21 cellular contexts compared by ENCODE assay signal in the genomic region with DNA sequence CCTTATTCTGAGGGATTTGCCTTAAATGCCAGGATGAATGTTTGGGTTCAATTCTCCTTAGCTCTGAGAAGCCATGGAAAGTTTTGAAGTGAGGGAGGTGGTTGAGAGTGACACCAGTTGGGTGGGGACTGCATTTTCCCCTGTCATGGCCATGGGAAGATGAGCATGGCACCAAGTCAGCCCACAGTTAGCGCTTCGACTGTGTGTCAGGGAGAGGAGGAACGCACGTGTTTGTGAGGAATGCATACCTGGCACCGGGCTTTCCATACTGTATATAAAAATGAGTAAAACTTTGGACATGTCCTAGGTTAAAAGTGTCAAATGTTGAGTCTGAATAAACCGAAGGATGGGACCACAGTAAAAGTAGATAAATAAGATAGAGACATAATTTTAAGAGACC.
"Had no signal": no experiment of that assay in that cellular context is flagged by ENCODE, and none has a peak within 500 bp of the region (broad histone marks: within the 10 kb centered on the region; RNA-seq: fewer than 3 reads in every experiment).

No MANE protein-coding gene starts in this region.

- H3K27me3 Mint-ChIP-seq: activated naive CD4-positive, alpha-beta T cell treated with anti-CD3 and anti-CD28 coated beads, Interleukin-2, amount 10 ng/mL, durations not matched to agents 7 days and 5 days; stimulated activated naive CD8-positive, alpha-beta T cell treated with anti-CD3 and anti-CD28 coated beads, Interleukin-15, Interleukin-2, amounts not matched to agents 100 ng/mL and 50 ng/mL, for 24 hours had no signal

- H3K9me3 ChIP-seq: lower lobe of right lung, ovary, thyroid gland had no signal

- DNase-seq: activated CD4-positive, alpha-beta T cell treated with anti-CD3 and anti-CD28 coated beads for 4 hours; activated CD4-positive, alpha-beta T cell treated with anti-CD3 and anti-CD28 coated beads, Interleukin-2, amount 50 U/mL, for 48 hours; activated CD4-positive, CD25-positive, alpha-beta regulatory T cell; activated CD8-positive, alpha-beta memory T cell treated with anti-CD3 and anti-CD28 coated beads, Interleukin-2, amount 50 U/mL, for 48 hours; activated effector memory CD4-positive, alpha-beta T cell treated with anti-CD3 and anti-CD28 coated beads, Interleukin-2, amount 50 U/mL, for 16 hours; activated naive CD4-positive, alpha-beta T cell treated with anti-CD3 and anti-CD28 coated beads, Interleukin-2, amount 10 ng/mL, durations not matched to agents 7 days and 5 days; amygdala; cortex of kidney; foreskin fibroblast; lower lobe of right lung; naive thymus-derived CD4-positive, alpha-beta T cell; ovary; psoas muscle; right cardiac atrium; stimulated activated CD4-positive, alpha-beta T cell treated with anti-CD3 and anti-CD28 coated beads, Interleukin-12 subunit alpha, Interleukin-12 subunit beta, amount 100 ng/mL, for 4 hours; stimulated activated CD4-positive, alpha-beta T cell treated with anti-CD3 and anti-CD28 coated beads, Interleukin-4, amount 100 ng/mL, for 4 hours; substantia nigra; T-helper 2 cell; thyroid gland had no signal

- H3K27ac ChIP-seq: lower lobe of right lung, ovary, psoas muscle, thyroid gland had no signal

- H3K27me3 ChIP-seq: ovary, thyroid gland had no signal

- H3K36me3 ChIP-seq: lower lobe of right lung, ovary, thyroid gland had no signal

- H3K4me1 ChIP-seq: lower lobe of right lung, psoas muscle had no signal

- H3K4me3 Mint-ChIP-seq: activated naive CD4-positive, alpha-beta T cell treated with anti-CD3 and anti-CD28 coated beads, Interleukin-2, amount 10 ng/mL, durations not matched to agents 7 days and 5 days; naive thymus-derived CD4-positive, alpha-beta T cell; stimulated activated naive CD8-positive, alpha-beta T cell treated with anti-CD3 and anti-CD28 coated beads, Interleukin-15, Interleukin-2, amounts not matched to agents 100 ng/mL and 50 ng/mL, for 24 hours had no signal

- H3K4me3 ChIP-seq: lower lobe of right lung, ovary, psoas muscle, thyroid gland had no signal

- ATAC-seq: left lobe of liver; lower lobe of right lung; naive thymus-derived CD4-positive, alpha-beta T cell; psoas muscle; right cardiac atrium had no signal

- H3K27ac Mint-ChIP-seq: activated naive CD4-positive, alpha-beta T cell treated with anti-CD3 and anti-CD28 coated beads, Interleukin-2, amount 10 ng/mL, durations not matched to agents 7 days and 5 days; naive thymus-derived CD4-positive, alpha-beta T cell; stimulated activated naive CD8-positive, alpha-beta T cell treated with anti-CD3 and anti-CD28 coated beads, Interleukin-15, Interleukin-2, amounts not matched to agents 100 ng/mL and 50 ng/mL, for 24 hours had no signal
